ENCODE assay signal across 11 cellular contexts in genomic region chr3:183287301-183287971, GRCh38. TPM values are rescaled to one million over a fixed set of nuclear protein-coding genes. Genes with fewer than 3 reads are reported as not detected.
DNase-seq lines count a peak whose midpoint lies in the region; ATAC-seq and TF ChIP-seq lines count a peak whose summit lies in the region.
"Had no signal": no experiment of that assay in that cellular context is flagged by ENCODE, and none has a peak within 500 bp of the region (broad histone marks: within the 10 kb centered on the region; RNA-seq: fewer than 3 reads in every experiment).

No MANE protein-coding gene starts in this region.

- intact Hi-C loops in activated CD4-positive, alpha-beta T cell treated with anti-CD3 and anti-CD28 coated beads for 36 hours (cut with DNase I, micrococcal nuclease) = loop anchor here (2.0 to 10.0 kb wide), 6 partner anchors 45 to 493 kb away; partner anchors contain the start of genes ATP11B (in 1 of the 2), DCUN1D1 (in 1 of the 2) and KLHL24 (in 1 of the 2)
- intact Hi-C loops in activated CD4-positive, alpha-beta T cell treated with anti-CD3 and anti-CD28 coated beads, Interleukin-2, amount 10 ng/mL, durations not matched to agents 24 days and 14 days (cut with micrococcal nuclease) = loop anchor here (2.0 to 5.0 kb wide), 3 partner anchors 95 to 270 kb away; partner anchors contain the start of gene KLHL6

- TF ChIP-seq CTCF in fibroblast of the aortic adventitia (IDR thresholded peaks at IDR 0.05; ENCODE audit: insufficient read depth, low read length) = no peak

- peak overlapping the region; percentile 98 for H3K27ac Mint-ChIP-seq in activated CD4-positive, alpha-beta T cell treated with anti-CD3 and anti-CD28 coated beads for 36 hours
- H3K27ac Mint-ChIP-seq in activated CD4-positive, alpha-beta T cell treated with anti-CD3 and anti-CD28 coated beads, Interleukin-2, amount 10 ng/mL, durations not matched to agents 24 days and 14 days = peak overlapping the region; percentile 97

- peaks cover 2% of the 10 kb centered on the region for H3K36me3 Mint-ChIP-seq in activated CD4-positive, alpha-beta T cell treated with anti-CD3 and anti-CD28 coated beads for 36 hours (ENCODE audit: low read depth)
- peaks cover 11% of the 10 kb centered on the region for H3K36me3 Mint-ChIP-seq in activated CD4-positive, alpha-beta T cell treated with anti-CD3 and anti-CD28 coated beads, Interleukin-2, amount 10 ng/mL, durations not matched to agents 24 days and 14 days (ENCODE audit: low read depth)

- peak overlapping the region; percentile 56 for H3K4me3 Mint-ChIP-seq in activated CD4-positive, alpha-beta T cell treated with anti-CD3 and anti-CD28 coated beads for 36 hours
- H3K4me3 Mint-ChIP-seq in activated CD4-positive, alpha-beta T cell treated with anti-CD3 and anti-CD28 coated beads, Interleukin-2, amount 10 ng/mL, durations not matched to agents 24 days and 14 days = peak overlapping the region; percentile 22
- H3K4me3 Mint-ChIP-seq: B cell had no signal

- H3K27me3 Mint-ChIP-seq in activated CD4-positive, alpha-beta T cell treated with anti-CD3 and anti-CD28 coated beads for 36 hours = no peaks in the 10 kb centered on the region
- no peaks in the 10 kb centered on the region for H3K27me3 Mint-ChIP-seq in activated CD4-positive, alpha-beta T cell treated with anti-CD3 and anti-CD28 coated beads, Interleukin-2, amount 10 ng/mL, durations not matched to agents 24 days and 14 days

- H3K4me1 Mint-ChIP-seq in activated CD4-positive, alpha-beta T cell treated with anti-CD3 and anti-CD28 coated beads for 36 hours = peaks cover 43% of the 10 kb centered on the region
- peaks cover 33% of the 10 kb centered on the region for H3K4me1 Mint-ChIP-seq in activated CD4-positive, alpha-beta T cell treated with anti-CD3 and anti-CD28 coated beads, Interleukin-2, amount 10 ng/mL, durations not matched to agents 24 days and 14 days

- peak; percentile 51 for DNase-seq in activated CD4-positive, alpha-beta T cell treated with anti-CD3 and anti-CD28 coated beads for 36 hours
- no peak for DNase-seq in activated CD4-positive, alpha-beta T cell treated with anti-CD3 and anti-CD28 coated beads, Interleukin-2, amount 50 U/mL, for 1 hour
- no peak for DNase-seq in activated CD4-positive, alpha-beta T cell treated with anti-CD3 and anti-CD28 coated beads, Interleukin-2, amount 10 ng/mL, durations not matched to agents 24 days and 14 days
- DNase-seq in fibroblast of the aortic adventitia (ENCODE audit: low read depth) (peak; percentile 99), smooth muscle cell of the brain vasculature (ENCODE audit: low read depth, low spot score) (peak; percentile 55), OCI-M2 (lab: John Stamatoyannopoulos, UW; ENCODE audit: unreplicated experiment) (no peak)
- DNase-seq: pancreas, SW 1271 had no signal

- POLR2A ChIA-PET in activated CD4-positive, alpha-beta T cell treated with anti-CD3 and anti-CD28 coated beads for 36 hours (lab: Charles Lee) = no interaction called here

- no peaks in the 10 kb centered on the region for H3K9me3 Mint-ChIP-seq in activated CD4-positive, alpha-beta T cell treated with anti-CD3 and anti-CD28 coated beads for 36 hours (ENCODE audit: low read depth)
- no peaks in the 10 kb centered on the region for H3K9me3 Mint-ChIP-seq in activated CD4-positive, alpha-beta T cell treated with anti-CD3 and anti-CD28 coated beads, Interleukin-2, amount 10 ng/mL, durations not matched to agents 24 days and 14 days

- H3K4me3 ChIP-seq in fibroblast of the aortic adventitia (ENCODE audit: low read depth, low read length) = no peak overlapping the region
- H3K4me3 ChIP-seq: pancreas had no signal

- CTCF ChIA-PET in activated CD4-positive, alpha-beta T cell treated with anti-CD3 and anti-CD28 coated beads for 36 hours (lab: Charles Lee) = interaction anchor here (0.6 to 2.9 kb wide), 5 partner anchors 20 to 993 kb away, joined by 3 to 18 read pairs (median 4); no protein-coding TSS in a partner anchor

- peak; percentile 8 for ATAC-seq in activated CD4-positive, alpha-beta T cell treated with anti-CD3 and anti-CD28 coated beads for 36 hours
- ATAC-seq in HG02642 (IDR thresholded peaks at IDR 0.05; ENCODE audit: poor library complexity, unreplicated experiment) = no peak
- no peak for ATAC-seq in GM19395 (IDR thresholded peaks at IDR 0.05; ENCODE audit: unreplicated experiment)

RNA-seq across cellular contexts. Expression of gene B3GNT5, which starts 34.4 kb away (rescaled TPM):
- total RNA-seq in activated CD4-positive, alpha-beta T cell treated with anti-CD3 and anti-CD28 coated beads for 36 hours = 10 to 100 TPM; 20.2 to 22.8 TPM
- 25.0 and 27.9 TPM in 2 replicates for total RNA-seq in activated CD4-positive, alpha-beta T cell treated with anti-CD3 and anti-CD28 coated beads, Interleukin-2, amount 10 ng/mL, durations not matched to agents 24 days and 14 days
- total RNA-seq in fibroblast of the aortic adventitia (ENCODE audit: low replicate concordance) = 4.7 and 10.4 TPM in 2 replicates

Comparison
In these comparisons a context has a peak if more than half of its experiments do, and no peak if none do; other contexts are left out.
1. DNase-seq: peak in activated CD4-positive, alpha-beta T cell treated with anti-CD3 and anti-CD28 coated beads for 36 hours (single experiment), fibroblast of the aortic adventitia (single experiment) and smooth muscle cell of the brain vasculature (single experiment); none in activated CD4-positive, alpha-beta T cell treated with anti-CD3 and anti-CD28 coated beads, Interleukin-2, amount 50 U/mL, for 1 hour (single experiment), activated CD4-positive, alpha-beta T cell treated with anti-CD3 and anti-CD28 coated beads, Interleukin-2, amount 10 ng/mL, durations not matched to agents 24 days and 14 days (single experiment) and OCI-M2 (single experiment).